Comparison of ENCODE assay signal across 1 cellular context in genomic region chr1:21319447-21320407, GRCh38.
TF ChIP-seq lines count a peak whose summit lies in the region.

No MANE protein-coding gene starts in this region.

TF ChIP-seq in GM23338, 12 proteins besides CTCF, POLR2A, EP300 and RAD21 (continued from another document):
- TF ChIP-seq ZNF462 (CRISPR knock-in tag; IDR thresholded peaks at IDR 0.05) (no peak), STAT1 (IDR thresholded peaks at IDR 0.05; ENCODE audit: unreplicated experiment) (no peak)
